Comparison of ENCODE assay signal across 15 cellular contexts in genomic region chr2:172467382-172467781, GRCh38.
DNase-seq lines count a peak whose midpoint lies in the region; ATAC-seq and TF ChIP-seq lines count a peak whose summit lies in the region.
"Had no signal": no experiment of that assay in that cellular context is flagged by ENCODE, and none has a peak within 500 bp of the region (broad histone marks: within the 10 kb centered on the region; RNA-seq: fewer than 3 reads in every experiment).

No MANE protein-coding gene starts in this region.

- no peak for ATAC-seq in HG03442 (IDR thresholded peaks at IDR 0.05; ENCODE audit: unreplicated experiment)
- no peak for ATAC-seq in HG03342 (IDR thresholded peaks at IDR 0.05; ENCODE audit: unreplicated experiment)
- ATAC-seq: GM23338, left ventricle myocardium superior, natural killer cell, right cardiac atrium, upper lobe of right lung had no signal

- in situ Hi-C loops in ACHN (cut with HindIII; ENCODE audit: low pct_ligation_motif_present, low pct_unique_long_range_greater_than_20kb, low sequenced_read_pairs): no loop called here

- no peak overlapping the region for H3K4me3 ChIP-seq in OCI-LY3 (ENCODE audit: low read length)
- H3K4me3 ChIP-seq: GM23338, SJSA1, upper lobe of right lung had no signal

- peaks cover 10% of the 10 kb centered on the region; the same call in 1 of the 2 replicates for H3K4me1 ChIP-seq in OCI-LY3 (ENCODE audit: low read length)

- H3K9me3 ChIP-seq in OCI-LY3 (ENCODE audit: insufficient read depth, low read length): no peaks in the 10 kb centered on the region
- H3K9me3 ChIP-seq: SJSA1, upper lobe of right lung had no signal

- H2AFZ ChIP-seq in OCI-LY3 (ENCODE audit: low read depth, low read length): no peak overlapping the region
- H2AFZ ChIP-seq: GM23338 had no signal

- peak; percentile 23; the same call in 1 of the 2 replicates for TF ChIP-seq CTCF in OCI-LY3 (IDR thresholded peaks at IDR 0.05; ENCODE audit: low read depth, low read length)

- DNase-seq in ACHN (peak; percentile 10), EH (ENCODE audit: low read depth) (peak; percentile 15), epithelial cell of prostate (ENCODE audit: low read depth, low spot score) (no peak), DMS79 (lab: John Stamatoyannopoulos, UW) (no peak), substantia nigra (lab: John Stamatoyannopoulos, UW) (no peak)
- DNase-seq: left ventricle myocardium superior; natural killer cell; NK-92 treated with Interleukin-12 subunit alpha and Interleukin-12 subunit beta, amount 100 ng/mL, for 24 hours; right cardiac atrium; upper lobe of right lung had no signal

- no peaks in the 10 kb centered on the region for H3K36me3 ChIP-seq in OCI-LY3 (replicated peaks; ENCODE audit: low read depth, low read length)

- no peak overlapping the region for H3K4me2 ChIP-seq in OCI-LY3 (ENCODE audit: low read length)
- H3K4me2 ChIP-seq: GM23338 had no signal

- no peak overlapping the region for H3K9ac ChIP-seq in OCI-LY3 (ENCODE audit: low read length)

- H3K27ac ChIP-seq in OCI-LY3 (ENCODE audit: low read length): no peak overlapping the region
- H3K27ac ChIP-seq in epithelial cell of prostate: peak overlapping the region; percentile 87
- no peak overlapping the region for H3K27ac ChIP-seq in substantia nigra (ENCODE audit: low read depth, low read length, poor library complexity, severe bottlenecking)
- H3K27ac ChIP-seq: SJSA1, upper lobe of right lung had no signal

- H4K20me1 ChIP-seq in OCI-LY3 (ENCODE audit: insufficient read depth, low read length): no peaks in the 10 kb centered on the region

- peaks cover 17% of the 10 kb centered on the region for H3K27me3 ChIP-seq in OCI-LY3 (ENCODE audit: low read depth, low read length)
- H3K27me3 ChIP-seq: SJSA1, upper lobe of right lung had no signal

- H3K79me2 ChIP-seq in OCI-LY3 (ENCODE audit: low read length): no peaks in the 10 kb centered on the region

Comparison
In these comparisons a context has a peak if more than half of its experiments do, and no peak if none do; other contexts are left out.
1. DNase-seq: peak in ACHN (single experiment) and EH (single experiment); none in epithelial cell of prostate (single experiment), DMS79 (single experiment) and substantia nigra (0 of 49).